ENCODE assay signal across 29 cellular contexts in genomic region chr7:132970257-132970656, GRCh38.
"Had no signal": no experiment of that assay in that cellular context is flagged by ENCODE, and none has a peak within 500 bp of the region (broad histone marks: within the 10 kb centered on the region; RNA-seq: fewer than 3 reads in every experiment).

No MANE protein-coding gene starts in this region.

- H2AFZ ChIP-seq: neural progenitor cell, parathyroid adenoma had no signal

- H3K27me3 ChIP-seq: neural progenitor cell, ovary, spleen, stomach, thyroid gland, tibial nerve, upper lobe of left lung, vagina had no signal

- H3K27me3 Mint-ChIP-seq: progenitor cell of endocrine pancreas; stimulated activated naive B cell treated with anti-CD40 and anti-IgM and Interleukin-4, amounts not matched to agents 10 μg/mL and 1 μg/mL and 100 μg/mL, for 72 hours; stimulated activated naive CD8-positive, alpha-beta T cell treated with anti-CD3 and anti-CD28 coated beads, Interleukin-15, Interleukin-2, amounts not matched to agents 100 ng/mL and 50 ng/mL, for 24 hours had no signal

- H3K9me3 ChIP-seq: ovary, psoas muscle, spleen, stomach, thoracic aorta, thyroid gland, tibial nerve, upper lobe of left lung, vagina had no signal

- H3K9me3 Mint-ChIP-seq: natural killer cell; nephron; neural progenitor cell; stimulated activated effector memory CD8-positive, alpha-beta T cell treated with anti-CD3 and anti-CD28 coated beads, Interleukin-12 subunit alpha, Interleukin-12 subunit beta, amount 100 ng/mL, for 72 hours; stimulated activated naive B cell treated with anti-CD40 and anti-IgM and Interleukin-4, amounts not matched to agents 10 μg/mL and 1 μg/mL and 100 μg/mL, for 72 hours; stimulated activated naive CD8-positive, alpha-beta T cell treated with anti-CD3 and anti-CD28 coated beads, Interleukin-15, Interleukin-2, amounts not matched to agents 100 ng/mL and 50 ng/mL, for 24 hours had no signal

- H3K36me3 Mint-ChIP-seq: natural killer cell had no signal

- H3K9ac ChIP-seq: neural progenitor cell, parathyroid adenoma had no signal

- DNase-seq: natural killer cell; occipital lobe; ovary; posterior cingulate gyrus; psoas muscle; right cardiac atrium; spleen; stimulated activated CD4-positive, alpha-beta T cell treated with anti-CD3 and anti-CD28 coated beads, Interleukin-12 subunit alpha, Interleukin-12 subunit beta, amount 100 ng/mL, for 4 hours; stimulated activated CD4-positive, alpha-beta T cell treated with anti-CD3 and anti-CD28 coated beads, Interleukin-1b, Interleukin-23, amount 100 ng/mL, for 48 hours; stimulated activated CD4-positive, alpha-beta T cell treated with anti-CD3 and anti-CD28 coated beads, Interleukin-4, amount 100 ng/mL, for 1 hour; stimulated activated CD4-positive, alpha-beta T cell treated with anti-CD3 and anti-CD28 coated beads, Interleukin-4, amount 100 ng/mL, for 4 hours; stimulated activated naive B cell treated with anti-CD40 and anti-IgM and Interleukin-4, amounts not matched to agents 10 μg/mL and 1 μg/mL and 100 μg/mL, for 72 hours; stimulated activated naive CD4-positive, alpha-beta T cell treated with Interleukin-2 at 50 U/mL for 16 hours; stomach; thyroid gland; upper lobe of left lung had no signal

- H3K27ac ChIP-seq: neural progenitor cell, ovary, parathyroid adenoma, psoas muscle, skin epidermis, spleen, stomach, thoracic aorta, thyroid gland, tibial nerve, upper lobe of left lung, vagina had no signal

- H3K4me1 ChIP-seq: parathyroid adenoma, thyroid gland, tibial nerve, upper lobe of left lung, vagina had no signal

- H3K4me2 ChIP-seq: neural progenitor cell, smooth muscle cell had no signal

- FAIRE-seq: urothelium cell line had no signal

- H3K4me3 ChIP-seq: neural progenitor cell, ovary, psoas muscle, skin epidermis, smooth muscle cell, spleen, stomach, thoracic aorta, thyroid gland, tibial nerve, upper lobe of left lung, vagina had no signal

- H3K4me3 Mint-ChIP-seq: natural killer cell; nephron; neural progenitor cell; stimulated activated effector memory CD8-positive, alpha-beta T cell treated with anti-CD3 and anti-CD28 coated beads, Interleukin-12 subunit alpha, Interleukin-12 subunit beta, amount 100 ng/mL, for 72 hours; stimulated activated naive B cell treated with anti-CD40 and anti-IgM and Interleukin-4, amounts not matched to agents 10 μg/mL and 1 μg/mL and 100 μg/mL, for 72 hours; stimulated activated naive CD8-positive, alpha-beta T cell treated with anti-CD3 and anti-CD28 coated beads, Interleukin-15, Interleukin-2, amounts not matched to agents 100 ng/mL and 50 ng/mL, for 24 hours had no signal

- H3K27ac Mint-ChIP-seq: natural killer cell; nephron; neural progenitor cell; stimulated activated effector memory CD8-positive, alpha-beta T cell treated with anti-CD3 and anti-CD28 coated beads, Interleukin-12 subunit alpha, Interleukin-12 subunit beta, amount 100 ng/mL, for 72 hours; stimulated activated naive B cell treated with anti-CD40 and anti-IgM and Interleukin-4, amounts not matched to agents 10 μg/mL and 1 μg/mL and 100 μg/mL, for 72 hours had no signal

- ATAC-seq: natural killer cell; psoas muscle; right cardiac atrium; sciatic nerve; stimulated activated effector memory CD8-positive, alpha-beta T cell treated with anti-CD3 and anti-CD28 coated beads, Interleukin-12 subunit alpha, Interleukin-12 subunit beta, amount 100 ng/mL, for 72 hours; stimulated activated naive B cell treated with anti-CD40 and anti-IgM and Interleukin-4, amounts not matched to agents 10 μg/mL and 1 μg/mL and 100 μg/mL, for 72 hours had no signal

- H3K36me3 ChIP-seq: neural progenitor cell, ovary, thoracic aorta, thyroid gland had no signal
